11 cellular contexts compared by ENCODE assay signal in genomic region chr9:123364241-123364824, GRCh38. TPM values are rescaled to one million over a fixed set of nuclear protein-coding genes. Genes with fewer than 3 reads are reported as not detected.
DNase-seq lines count a peak whose midpoint lies in the region; ATAC-seq lines count a peak whose summit lies in the region.
"Had no signal": no experiment of that assay in that cellular context is flagged by ENCODE, and none has a peak within 500 bp of the region (broad histone marks: within the 10 kb centered on the region; RNA-seq: fewer than 3 reads in every experiment).

No MANE protein-coding gene starts in this region.

- ATAC-seq in HG03520 (IDR thresholded peaks at IDR 0.05; ENCODE audit: unreplicated experiment) = no peak
- ATAC-seq: naive thymus-derived CD8-positive, alpha-beta T cell had no signal

- DNase-seq in LHCN-M2 (ENCODE audit: low read depth) (peak; percentile 28), medulla oblongata (ENCODE audit: extremely low spot score) (peak; percentile 66), DMS79 (lab: John Stamatoyannopoulos, UW) (no peak), OCI-M2 (lab: John Stamatoyannopoulos, UW; ENCODE audit: unreplicated experiment) (no peak)
- DNase-seq: activated B cell treated with CpG ODN at 0.5 μM for 24 hours; naive thymus-derived CD8-positive, alpha-beta T cell; stimulated activated CD4-positive, alpha-beta T cell treated with anti-CD3 and anti-CD28 coated beads, Interleukin-4, amount 100 ng/mL, for 24 hours had no signal

- H3K27ac ChIP-seq in cingulate gyrus (ENCODE audit: low read depth, low read length) = peak overlapping the region; percentile 91
- peak overlapping the region; percentile 96 for H3K27ac ChIP-seq in temporal lobe (ENCODE audit: low read depth, low read length)

RNA-seq across cellular contexts. Expression of gene CRB2, which starts 8.3 kb away (rescaled TPM):
- total RNA-seq in LHCN-M2 (2014; rRNA removed) = not detected in 2 replicates
- polyA plus RNA-seq in LHCN-M2 (2012) = not detected
- total RNA-seq in temporal lobe = 5.4 TPM
- total RNA-seq: activated T-helper 2 cell treated with anti-CD3 and anti-CD28 coated beads, Interferon-gamma antibody, Interleukin-2, Interleukin-4, amounts not matched to agents 10 μg/mL and 5 μg/mL and 100 μg/mL, durations not matched to agents 14 hours and 24 hours and 36 hours had no signal

Comparison
In these comparisons a context has a peak if more than half of its experiments do, and no peak if none do; other contexts are left out.
1. DNase-seq: peak in LHCN-M2 (single experiment) and medulla oblongata (single experiment); none in DMS79 (single experiment) and OCI-M2 (single experiment).